10 cellular contexts compared by ENCODE assay signal in genomic region chr12:27260746-27261145, GRCh38. TPM values are rescaled to one million over a fixed set of nuclear protein-coding genes. Genes with fewer than 3 reads are reported as not detected.
DNase-seq lines count a peak whose midpoint lies in the region; ATAC-seq and TF ChIP-seq lines count a peak whose summit lies in the region.
"Had no signal": no experiment of that assay in that cellular context is flagged by ENCODE, and none has a peak within 500 bp of the region (broad histone marks: within the 10 kb centered on the region; RNA-seq: fewer than 3 reads in every experiment).

No MANE protein-coding gene starts in this region.

- ATAC-seq in SK-N-SH treated with all-trans-retinoic acid at 6 μM for 48 hours = no peak

- H3K4me2 ChIP-seq in SK-N-SH = peak overlapping the region; percentile 16; the same call in 1 of the 2 replicates

- no peak overlapping the region for H3K4me3 Mint-ChIP-seq in mesothelial cell of epicardium
- no peak overlapping the region for H3K4me3 Mint-ChIP-seq in type B pancreatic cell
- H3K4me3 Mint-ChIP-seq in activated CD4-positive, alpha-beta T cell treated with anti-CD3 and anti-CD28 coated beads, Interleukin-2, amount 10 ng/mL, durations not matched to agents 24 days and 14 days = no peak overlapping the region

- CTCF ChIA-PET in SK-N-SH (lab: Yijun Ruan, JAX) = no interaction called here

- peaks cover 7% of the 10 kb centered on the region for H3F3A ChIP-seq in SK-N-SH (replicated peaks; ENCODE audit: insufficient read depth)

- TF ChIP-seq CTCF in SK-N-SH (IDR thresholded peaks at IDR 0.05) (no peak), colonic mucosa (IDR thresholded peaks at IDR 0.05) (no peak), mesothelial cell of epicardium (IDR thresholded peaks at IDR 0.05; ENCODE audit: unreplicated experiment) (no peak), type B pancreatic cell (conservative IDR thresholded peaks at IDR 0.05) (no peak)

- H3K27ac ChIP-seq in SK-N-SH (ENCODE audit: low read depth in 2 of 2, low read length in 1 of 2) = peak overlapping the region in 1 of 2 experiments; percentile 7; a peak in 1 of 4 replicates
- peak overlapping the region; percentile 50 for H3K27ac ChIP-seq in colonic mucosa

- 85% methylated on average over 4 of the region's 4 CpGs for WGBS in SK-N-SH (ENCODE audit: low lambda C conversion rate)

- H3K4me3 ChIP-seq in SK-N-SH (ENCODE audit: low read depth in 2 of 2, low read length in 1 of 2) (no peak overlapping the region), colonic mucosa (no peak overlapping the region)

- H3K9me3 ChIP-seq in SK-N-SH = no peaks in the 10 kb centered on the region
- H3K9me3 ChIP-seq in colonic mucosa = no peaks in the 10 kb centered on the region

- H4K20me1 ChIP-seq in SK-N-SH (ENCODE audit: insufficient read depth) = no peaks in the 10 kb centered on the region

- no peak for TF ChIP-seq EP300 in SK-N-SH (IDR thresholded peaks at IDR 0.05; ENCODE audit: borderline replicate concordance in 1 of 2, low read depth in 1 of 2, low read length in 1 of 2)

- peaks cover 49% of the 10 kb centered on the region for H3K79me2 ChIP-seq in SK-N-SH (ENCODE audit: insufficient read depth)

- H3K9me3 Mint-ChIP-seq in mesothelial cell of epicardium = peaks cover 6% of the 10 kb centered on the region
- peaks cover 3% of the 10 kb centered on the region for H3K9me3 Mint-ChIP-seq in type B pancreatic cell
- peaks cover 6% of the 10 kb centered on the region for H3K9me3 Mint-ChIP-seq in activated CD4-positive, alpha-beta T cell treated with anti-CD3 and anti-CD28 coated beads, Interleukin-2, amount 10 ng/mL, durations not matched to agents 24 days and 14 days

- H3K36me3 ChIP-seq in SK-N-SH (replicated peaks in 1 of 2; ENCODE audit: control insufficient read depth in 1 of 2, insufficient read depth in 2 of 2, low read length in 1 of 2) (peaks cover 0 to 23% of the 10 kb centered on the region in 2 experiments), colonic mucosa (no peaks in the 10 kb centered on the region)

- H3K27me3 Mint-ChIP-seq in mesothelial cell of epicardium (ENCODE audit: low read depth) = no peaks in the 10 kb centered on the region
- no peaks in the 10 kb centered on the region for H3K27me3 Mint-ChIP-seq in type B pancreatic cell
- no peaks in the 10 kb centered on the region for H3K27me3 Mint-ChIP-seq in activated CD4-positive, alpha-beta T cell treated with anti-CD3 and anti-CD28 coated beads, Interleukin-2, amount 10 ng/mL, durations not matched to agents 24 days and 14 days

- DNase-seq in SK-N-SH (no peak), colonic mucosa (no peak), mesothelial cell of epicardium (ENCODE audit: low spot score in 2 of 2, unreplicated experiment in 2 of 2) (no peak), type B pancreatic cell (ENCODE audit: extremely low spot score, unreplicated experiment) (no peak), NCI-H345 (lab: John Stamatoyannopoulos, UW) (no peak), NCI-H524 treated with DMSO at 0.1 percent for 48 hours (lab: John Stamatoyannopoulos, UW) (no peak)
- DNase-seq in activated CD4-positive, alpha-beta T cell treated with anti-CD3 and anti-CD28 coated beads, Interleukin-2, amount 10 ng/mL, durations not matched to agents 24 days and 14 days = no peak
- DNase-seq: activated naive CD4-positive, alpha-beta T cell treated with Interleukin-2 at 50 U/mL for 16 hours; NCI-H1048 had no signal

- H3K4me1 ChIP-seq in SK-N-SH (ENCODE audit: control insufficient read depth in 1 of 2, insufficient read depth in 2 of 2, low read depth in 1 of 2, low read length in 1 of 2) = peaks cover 0 to 22% of the 10 kb centered on the region in 2 experiments; a peak in 3 of 4 replicates
- H3K4me1 ChIP-seq in colonic mucosa = no peaks in the 10 kb centered on the region

- TF ChIP-seq RAD21 in SK-N-SH (IDR thresholded peaks at IDR 0.05; ENCODE audit: low read length) = no peak

- no peak overlapping the region for H3K9ac ChIP-seq in SK-N-SH
- no peak overlapping the region for H3K9ac ChIP-seq in colonic mucosa (ENCODE audit: low read depth in 2 of 2, low read length in 2 of 2)

- H3K36me3 Mint-ChIP-seq in mesothelial cell of epicardium (peaks cover 11% of the 10 kb centered on the region), type B pancreatic cell (peaks cover 47% of the 10 kb centered on the region)
- H3K36me3 Mint-ChIP-seq in activated CD4-positive, alpha-beta T cell treated with anti-CD3 and anti-CD28 coated beads, Interleukin-2, amount 10 ng/mL, durations not matched to agents 24 days and 14 days (ENCODE audit: low read depth) = peaks cover 13% of the 10 kb centered on the region

- H3K27me3 ChIP-seq in SK-N-SH (ENCODE audit: insufficient read depth) (no peaks in the 10 kb centered on the region), colonic mucosa (no peaks in the 10 kb centered on the region)

- H2AFZ ChIP-seq in SK-N-SH (ENCODE audit: low read depth) = no peak overlapping the region

- peaks cover 19% of the 10 kb centered on the region for H3K4me1 Mint-ChIP-seq in mesothelial cell of epicardium
- H3K4me1 Mint-ChIP-seq in type B pancreatic cell (ENCODE audit: unreplicated experiment) = no peaks in the 10 kb centered on the region
- H3K4me1 Mint-ChIP-seq in activated CD4-positive, alpha-beta T cell treated with anti-CD3 and anti-CD28 coated beads, Interleukin-2, amount 10 ng/mL, durations not matched to agents 24 days and 14 days = peaks cover 20% of the 10 kb centered on the region

- POLR2A ChIA-PET in SK-N-SH (lab: Yijun Ruan, JAX) = no interaction called here

- intact Hi-C loops in colonic mucosa (cut with DNase I) = no loop called here
- intact Hi-C loops in activated CD4-positive, alpha-beta T cell treated with anti-CD3 and anti-CD28 coated beads, Interleukin-2, amount 10 ng/mL, durations not matched to agents 24 days and 14 days (cut with micrococcal nuclease) = no loop called here

- no peaks in the 10 kb centered on the region for H3K9me2 ChIP-seq in SK-N-SH

- peak overlapping the region; percentile 44 for H3K27ac Mint-ChIP-seq in mesothelial cell of epicardium
- H3K27ac Mint-ChIP-seq in type B pancreatic cell = peak overlapping the region; percentile 49
- no peak overlapping the region for H3K27ac Mint-ChIP-seq in activated CD4-positive, alpha-beta T cell treated with anti-CD3 and anti-CD28 coated beads, Interleukin-2, amount 10 ng/mL, durations not matched to agents 24 days and 14 days

TF ChIP-seq in SK-N-SH, 30 proteins besides CTCF, POLR2A, EP300 and RAD21:
- TF ChIP-seq FOXM1 (IDR thresholded peaks at IDR 0.05; ENCODE audit: low read depth) (no peak), GATA2 (CRISPR knock-in tag; IDR thresholded peaks at IDR 0.05) (no peak), TCF12 (IDR thresholded peaks at IDR 0.05) (no peak)

TF ChIP-seq in SK-N-SH treated with all-trans-retinoic acid at 6 μM for 48 hours, 23 proteins besides CTCF, POLR2A, EP300 and RAD21 (continues in another document):
- TF ChIP-seq CREB5 (CRISPR knock-in tag; IDR thresholded peaks at IDR 0.05; ENCODE audit: low read depth) = no peak
- TF ChIP-seq ZNF565 (CRISPR knock-in tag; conservative IDR thresholded peaks at IDR 0.05; ENCODE audit: low read depth) = no peak
- TF ChIP-seq ZNF8 (CRISPR knock-in tag; IDR thresholded peaks at IDR 0.05) = no peak
- TF ChIP-seq RARB (CRISPR knock-in tag; IDR thresholded peaks at IDR 0.05) = no peak
- TF ChIP-seq CSRNP3 (CRISPR knock-in tag; IDR thresholded peaks at IDR 0.05) = no peak
- no peak for TF ChIP-seq GLIS3 (CRISPR knock-in tag; IDR thresholded peaks at IDR 0.05)
- no peak for TF ChIP-seq ZC3H10 (CRISPR knock-in tag; IDR thresholded peaks at IDR 0.05)
- TF ChIP-seq PPARA (CRISPR knock-in tag; IDR thresholded peaks at IDR 0.05; ENCODE audit: borderline replicate concordance) = no peak
- no peak for TF ChIP-seq SNAI2 (CRISPR knock-in tag; IDR thresholded peaks at IDR 0.05)
- no peak for TF ChIP-seq ZFP3 (CRISPR knock-in tag; IDR thresholded peaks at IDR 0.05)

RNA-seq across cellular contexts. Expression of gene STK38L, which starts 16.7 kb away (rescaled TPM):
- polyA plus RNA-seq in SK-N-SH (2012; rRNA removed) = 4.7 and 5.7 TPM in 2 replicates
- polyA plus RNA-seq in SK-N-SH (2012; cell fraction: cytosol; rRNA removed) = 6.7 and 9.2 TPM in 2 replicates
- polyA plus RNA-seq in SK-N-SH (2012; cell fraction: nucleus; rRNA removed) = 4.0 and 9.3 TPM in 2 replicates
- total RNA-seq in colonic mucosa (10 to 100 TPM; 41.9 to 76.6 TPM), mesothelial cell of epicardium (46.7 to 48.2 TPM (median 47.0 TPM) in 3 replicates), type B pancreatic cell (ENCODE audit: low replicate concordance) (43.1 and 75.9 TPM in 2 replicates)
- 22.8 and 23.0 TPM in 2 replicates for total RNA-seq in activated CD4-positive, alpha-beta T cell treated with anti-CD3 and anti-CD28 coated beads, Interleukin-2, amount 10 ng/mL, durations not matched to agents 24 days and 14 days
